Comparison of ENCODE assay signal across 1 cellular context in the genomic region with DNA sequence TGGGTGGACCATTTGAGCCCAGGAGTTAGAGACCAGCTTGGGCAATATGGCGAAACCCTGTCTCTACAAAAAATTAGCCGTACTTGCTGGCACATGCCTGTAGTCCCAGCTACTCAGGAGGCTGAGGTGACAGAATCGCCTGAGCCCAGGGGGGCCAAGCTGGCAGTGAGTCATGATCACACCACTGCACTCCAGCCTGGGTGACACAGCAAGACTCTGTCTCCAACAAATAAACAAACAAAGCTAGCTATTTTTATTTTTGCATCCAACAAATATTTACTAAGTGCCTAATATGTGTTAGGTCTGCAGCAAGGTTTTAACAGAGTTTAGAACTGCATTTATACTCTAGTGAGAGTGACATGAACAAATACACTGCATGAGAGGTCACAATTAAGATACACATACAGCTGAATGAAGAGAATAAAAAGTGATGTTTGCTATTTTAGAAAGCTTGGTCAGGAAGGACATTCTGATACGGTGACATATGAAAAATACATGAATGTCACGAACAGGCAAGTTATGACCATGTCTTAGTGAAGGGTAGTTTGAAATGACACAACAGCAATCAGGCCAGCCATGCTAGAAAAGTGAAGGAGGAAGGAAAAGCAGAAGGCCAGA.
TF ChIP-seq lines count a peak whose summit lies in the region.

No MANE protein-coding gene starts in this region.

TF ChIP-seq in A549, 52 proteins besides CTCF, POLR2A, EP300 and RAD21 (continued from another document):
- TF ChIP-seq, protein P1, sequence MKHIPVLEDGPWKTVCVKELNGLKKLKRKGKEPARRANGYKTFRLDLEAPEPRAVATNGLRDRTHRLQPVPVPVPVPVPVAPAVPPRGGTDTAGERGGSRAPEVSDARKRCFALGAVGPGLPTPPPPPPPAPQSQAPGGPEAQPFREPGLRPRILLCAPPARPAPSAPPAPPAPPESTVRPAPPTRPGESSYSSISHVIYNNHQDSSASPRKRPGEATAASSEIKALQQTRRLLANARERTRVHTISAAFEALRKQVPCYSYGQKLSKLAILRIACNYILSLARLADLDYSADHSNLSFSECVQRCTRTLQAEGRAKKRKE (CRISPR knock-in tag; IDR thresholded peaks at IDR 0.05; ENCODE audit: low read depth) = no peak
- TF ChIP-seq FOSL2 (IDR thresholded peaks at IDR 0.05) (peak; percentile 31; the same call in 1 of the 2 replicates), FOSL2 (CRISPR knock-in tag; IDR thresholded peaks at IDR 0.05) (peak; percentile 84), BHLHE40 (IDR thresholded peaks at IDR 0.05; ENCODE audit: low read depth, low read length) (no peak), HDAC2 (IDR thresholded peaks at IDR 0.05) (no peak), FOXS1 (CRISPR knock-in tag; IDR thresholded peaks at IDR 0.05) (no peak), MAFK (IDR thresholded peaks at IDR 0.05; ENCODE audit: partially characterized antibody) (peak; percentile 57)
- TF ChIP-seq, protein P2, sequence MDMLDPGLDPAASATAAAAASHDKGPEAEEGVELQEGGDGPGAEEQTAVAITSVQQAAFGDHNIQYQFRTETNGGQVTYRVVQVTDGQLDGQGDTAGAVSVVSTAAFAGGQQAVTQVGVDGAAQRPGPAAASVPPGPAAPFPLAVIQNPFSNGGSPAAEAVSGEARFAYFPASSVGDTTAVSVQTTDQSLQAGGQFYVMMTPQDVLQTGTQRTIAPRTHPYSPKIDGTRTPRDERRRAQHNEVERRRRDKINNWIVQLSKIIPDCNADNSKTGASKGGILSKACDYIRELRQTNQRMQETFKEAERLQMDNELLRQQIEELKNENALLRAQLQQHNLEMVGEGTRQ (IDR thresholded peaks at IDR 0.05) = no peak
